15 cellular contexts compared by ENCODE assay signal in genomic region chr10:118845776-118846175, GRCh38.
"Had no signal": no experiment of that assay in that cellular context is flagged by ENCODE, and none has a peak within 500 bp of the region (broad histone marks: within the 10 kb centered on the region; RNA-seq: fewer than 3 reads in every experiment).

No MANE protein-coding gene starts in this region.

- H3K4me3 ChIP-seq: heart left ventricle, stomach, thoracic aorta had no signal

- H3K9me3 ChIP-seq: heart left ventricle, stomach, thoracic aorta had no signal

- DNase-seq: effector memory CD4-positive, alpha-beta T cell; erythroblast; foreskin melanocyte; heart left ventricle; hippocampal formation; natural killer cell; posterior cingulate gyrus; stimulated activated CD4-positive, alpha-beta T cell treated with anti-CD3 and anti-CD28 coated beads, Interleukin-2, amount 100 ng/mL, for 24 hours; stimulated activated CD4-positive, alpha-beta T cell treated with anti-CD3 and anti-CD28 coated beads, Interleukin-4, amount 100 ng/mL, for 4 hours; stimulated activated naive CD4-positive, alpha-beta T cell; stomach; substantia nigra; trophoblast cell had no signal

- H3K36me3 ChIP-seq: heart left ventricle, stomach, thoracic aorta had no signal

- ATAC-seq: heart left ventricle, natural killer cell, sciatic nerve had no signal

- H3K27me3 ChIP-seq: heart left ventricle, stomach had no signal

- H3K27ac ChIP-seq: stomach, thoracic aorta had no signal
